In the genomic region with DNA sequence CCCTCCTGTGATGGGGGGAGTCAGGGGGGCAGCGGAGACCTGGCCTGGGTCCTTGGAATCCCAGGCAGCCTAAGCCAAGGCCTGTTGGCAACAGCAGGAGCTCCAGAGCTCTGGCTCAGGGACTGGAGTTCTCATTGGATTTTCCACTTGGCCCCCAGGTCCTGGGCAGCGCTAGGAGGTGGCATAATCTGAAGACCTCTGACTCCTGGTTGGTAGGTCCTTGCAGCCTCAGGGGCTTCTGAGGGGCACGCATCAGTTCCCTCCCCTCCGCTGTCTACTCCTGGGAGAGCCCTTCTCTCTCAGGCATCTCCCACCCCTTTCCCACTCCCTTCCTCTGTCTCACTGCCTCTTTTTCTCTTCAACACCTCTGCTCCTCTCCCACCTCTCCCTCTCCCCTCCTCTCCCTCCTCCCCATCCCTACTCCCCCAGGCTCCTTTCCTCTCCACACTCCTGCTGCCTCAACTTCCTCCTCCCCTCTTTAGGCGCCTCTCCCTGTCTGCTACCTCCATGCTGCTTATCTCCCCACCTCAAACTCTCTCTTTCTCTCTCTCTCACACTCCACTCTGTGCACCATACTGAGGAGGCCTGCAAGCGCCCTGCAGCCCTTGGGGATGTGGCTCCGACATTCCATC, we compare ENCODE assay signal across 23 cellular contexts. TPM values are rescaled to one million over a fixed set of nuclear protein-coding genes. Genes with fewer than 3 reads are reported as not detected.
DNase-seq lines count a peak whose midpoint lies in the region; ATAC-seq and TF ChIP-seq lines count a peak whose summit lies in the region.
"Had no signal": no experiment of that assay in that cellular context is flagged by ENCODE, and none has a peak within 500 bp of the region (broad histone marks: within the 10 kb centered on the region; RNA-seq: fewer than 3 reads in every experiment).

No MANE protein-coding gene starts in this region.

- no peaks in the 10 kb centered on the region for H3F3A ChIP-seq in PC-3 (ENCODE audit: low read length, unreplicated experiment)

- H3K9ac ChIP-seq in PC-3 (ENCODE audit: low read length) = no peak overlapping the region
- H3K9ac ChIP-seq in skeletal muscle satellite cell (ENCODE audit: low read depth, low read length) = no peak overlapping the region

- H2AFZ ChIP-seq in ACC112 (ENCODE audit: low read length, unreplicated experiment) (peak overlapping the region; percentile 90), PC-3 (ENCODE audit: low read length) (peak overlapping the region; percentile 63; the same call in 1 of the 2 replicates)

- H3K9me2 ChIP-seq in PC-3 (replicated peaks; ENCODE audit: low read length) = no peaks in the 10 kb centered on the region

- H3K4me1 ChIP-seq in ACC112 (ENCODE audit: control insufficient read depth, insufficient read depth, low read length, unreplicated experiment) = peaks cover 3% of the 10 kb centered on the region
- H3K4me1 ChIP-seq in PC-3 (ENCODE audit: insufficient read depth, low read length) = no peaks in the 10 kb centered on the region
- H3K4me1 ChIP-seq in skeletal muscle satellite cell (ENCODE audit: control insufficient read depth, insufficient read depth, low read length) = peaks cover 7% of the 10 kb centered on the region

- H3K4me3 ChIP-seq in ACC112 (ENCODE audit: low read depth, low read length) (no peak overlapping the region), PC-3 (ENCODE audit: low read length) (no peak overlapping the region), dorsolateral prefrontal cortex (peak overlapping the region in 13 of 59 donors; percentile 0 to 32 (median 11)), skeletal muscle satellite cell (ENCODE audit: low read length) (no peak overlapping the region)

- no peaks in the 10 kb centered on the region for H3K9me3 ChIP-seq in PC-3 (ENCODE audit: low read length)
- H3K9me3 ChIP-seq in skeletal muscle satellite cell (replicated peaks; ENCODE audit: low read length) = no peaks in the 10 kb centered on the region

- H3K79me2 ChIP-seq in ACC112 (ENCODE audit: control insufficient read depth, insufficient read depth, low read length, unreplicated experiment) (no peaks in the 10 kb centered on the region), PC-3 (ENCODE audit: low read length) (no peaks in the 10 kb centered on the region)

- H3K27me3 ChIP-seq in ACC112 (ENCODE audit: insufficient read depth, low read length) (peaks cover 54% of the 10 kb centered on the region), PC-3 (ENCODE audit: low read length) (0 out of 2 replicates have a peak, but pooled peaks cover 25% of the 10 kb centered on the region), dorsolateral prefrontal cortex (no peaks in the 10 kb centered on the region), skeletal muscle satellite cell (ENCODE audit: control insufficient read depth, insufficient read depth, low read length) (peaks cover 54% of the 10 kb centered on the region)

- DNase-seq in PC-3 (no peak), dorsolateral prefrontal cortex (no peak), NCI-H526 (lab: John Stamatoyannopoulos, UW) (no peak), NCI-H2029 treated with DMSO at 0.1 percent for 48 hours (lab: John Stamatoyannopoulos, UW) (no peak)
- DNase-seq: DMS 273 treated with DMSO at 0.1 percent for 48 hours, DND-41, MM.1S, NCI-H1092, NCI-H1436 treated with DMSO at 0.1 percent for 48 hours, NCI-H2081, NCI-H446 treated with DMSO at 0.1 percent for 48 hours, SIG-M5 had no signal

- no TSS peak for BruUV-seq in PC-3 (replicated peaks; lab: Mats Ljungman, UMichigan)

- no peak for TF ChIP-seq CTCF in PC-3 (conservative IDR thresholded peaks at IDR 0.05; ENCODE audit: low read depth, low read length)
- no peak for TF ChIP-seq CTCF in dorsolateral prefrontal cortex (IDR thresholded peaks at IDR 0.05 in 54 of 56, conservative IDR thresholded peaks at IDR 0.05 in 2 of 56; ENCODE audit: low read depth in 1 of 56, partially characterized antibody in 56 of 56)

- intact Hi-C loops in PC-3 (cut with micrococcal nuclease) = loop anchor here (1.0 to 2.0 kb wide), 2 partner anchors 108 to 253 kb away; no protein-coding TSS in a partner anchor
- intact Hi-C loops in dorsolateral prefrontal cortex (cut with DNase I) = loop anchor here (2.0 kb wide), 2 partner anchors 31 to 107 kb away; no protein-coding TSS in a partner anchor

- POLR2A ChIA-PET in PC-3 (lab: Charles Lee; ENCODE audit: unreplicated experiment) = interaction anchor here (0.6 kb wide), 1 partner anchor 321 kb away, joined by 3 read pairs; no protein-coding TSS in a partner anchor

- H4K20me1 ChIP-seq in PC-3 (ENCODE audit: low read length) = no peaks in the 10 kb centered on the region

- CTCF ChIA-PET in PC-3 (lab: Charles Lee) = interaction anchor here (0.7 to 1.0 kb wide), 3 partner anchors 71 to 108 kb away, joined by 3 to 8 read pairs (median 5); no protein-coding TSS in a partner anchor

- H3K4me2 ChIP-seq in PC-3 (ENCODE audit: low read length) (peak overlapping the region; percentile 38; the same call in 1 of the 2 replicates), skeletal muscle satellite cell (ENCODE audit: low read length) (peak overlapping the region; percentile 27)

- H3K36me3 ChIP-seq in ACC112 (ENCODE audit: insufficient read depth, low read length) = no peaks in the 10 kb centered on the region
- H3K36me3 ChIP-seq in PC-3 (ENCODE audit: low read depth, low read length) = no peaks in the 10 kb centered on the region
- no peaks in the 10 kb centered on the region for H3K36me3 ChIP-seq in skeletal muscle satellite cell (ENCODE audit: insufficient read depth, low read length)

- no peak overlapping the region for H3K27ac ChIP-seq in ACC112 (ENCODE audit: low read depth, low read length)
- no peak overlapping the region for H3K27ac ChIP-seq in PC-3 (ENCODE audit: low read length)
- H3K27ac ChIP-seq in dorsolateral prefrontal cortex = peak overlapping the region in 51 of 59 donors; percentile 3 to 97 (median 90)
- H3K27ac ChIP-seq: 22Rv1 had no signal

- ATAC-seq in PC-3 = no peak
- no peak for ATAC-seq in HG03442 (IDR thresholded peaks at IDR 0.05; ENCODE audit: unreplicated experiment)
- no peak for ATAC-seq in GM21723 (IDR thresholded peaks at IDR 0.05; ENCODE audit: unreplicated experiment)

RNA-seq across cellular contexts. Expression of gene SLC6A1, which starts 41.1 kb away (rescaled TPM):
- not detected in 2 replicates for total RNA-seq in PC-3 (2014; rRNA removed)
- total RNA-seq in dorsolateral prefrontal cortex = 100 to 1,000 TPM; 127 to 356 (median 209) TPM
- not detected in 2 replicates for total RNA-seq in skeletal muscle satellite cell (2012; rRNA removed)
- total RNA-seq: B cell; CD4-positive, CD25-positive, alpha-beta regulatory T cell; G401; H9; OCI-LY7; RPMI7951 had no signal

Comparison
In these comparisons a context has a peak if more than half of its experiments do, and no peak if none do; other contexts are left out.
1. H3K27ac ChIP-seq: peak in dorsolateral prefrontal cortex (51 of 59); none in ACC112 (single experiment) and PC-3 (single experiment).
2. RNA of gene SLC6A1, which starts 41.1 kb away (total RNA-seq): 127 to 356 TPM in dorsolateral prefrontal cortex; not detected in PC-3; every median in the first group is over 100 times any median in the second.